In the genomic region with DNA sequence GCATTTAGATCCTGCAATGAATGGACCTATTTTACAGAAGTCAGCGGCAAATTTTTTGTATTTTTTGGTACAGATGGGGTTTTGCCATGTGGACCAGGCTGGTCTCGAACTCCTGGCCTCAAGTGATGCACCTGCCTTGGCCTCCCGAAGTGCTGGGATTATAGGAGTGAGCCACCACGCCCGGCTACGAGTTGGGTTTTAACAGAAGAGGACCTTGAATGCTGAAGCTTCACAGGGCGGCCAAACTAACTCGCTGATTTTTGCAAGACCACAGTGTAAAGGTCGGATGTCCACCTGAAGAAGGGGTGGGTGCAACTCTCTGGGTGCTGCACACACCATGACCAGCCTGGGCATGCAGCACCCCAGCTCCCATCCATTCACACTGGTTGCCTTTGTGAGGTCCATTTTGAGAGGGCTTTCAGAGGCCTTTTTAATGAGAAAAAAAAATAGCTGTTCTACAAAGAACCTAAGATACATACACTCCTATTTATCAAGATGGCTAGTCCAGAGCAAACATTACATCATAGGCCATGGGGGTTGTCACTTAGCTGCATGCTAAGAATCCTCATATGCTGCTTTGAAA, we compare ENCODE assay signal across 30 cellular contexts.
"Had no signal": no experiment of that assay in that cellular context is flagged by ENCODE, and none has a peak within 500 bp of the region (broad histone marks: within the 10 kb centered on the region; RNA-seq: fewer than 3 reads in every experiment).

No MANE protein-coding gene starts in this region.

- H3K27ac ChIP-seq: heart left ventricle, lower lobe of right lung, prostate gland, stomach, suprapubic skin, tibial artery, upper lobe of right lung, VCaP had no signal

- H3K27me3 ChIP-seq: heart left ventricle, stomach, suprapubic skin, tibial artery, upper lobe of right lung had no signal

- H3K4me3 ChIP-seq: heart left ventricle, lower lobe of right lung, mucosa of descending colon, prostate gland, smooth muscle cell, stomach, suprapubic skin, tibial artery, upper lobe of right lung had no signal

- H3K27ac Mint-ChIP-seq: activated CD4-positive, alpha-beta memory T cell treated with anti-CD3 and anti-CD28 coated beads for 36 hours; activated naive CD4-positive, alpha-beta T cell treated with anti-CD3 and anti-CD28 coated beads, Interleukin-2, amount 10 ng/mL, durations not matched to agents 7 days and 5 days; activated naive CD8-positive, alpha-beta T cell treated with anti-CD3 and anti-CD28 coated beads, Interleukin-2, amount 50 U/mL, for 24 hours; nephron; stimulated activated memory B cell treated with anti-CD40 and anti-IgM and Interleukin-4, amounts not matched to agents 10 μg/mL and 1 μg/mL and 100 μg/mL, for 72 hours; T-helper 1 cell treated with Interleukin-12 subunit alpha and Interleukin-12 subunit beta and Interleukin-4 antibody, amounts not matched to agents 30 μg/mL and 1 μg/mL, for 36 hours had no signal

- H3K4me1 ChIP-seq: heart left ventricle, lower lobe of right lung, prostate gland, stomach, suprapubic skin, tibial artery, upper lobe of right lung had no signal

- H3K27me3 Mint-ChIP-seq: activated CD4-positive, alpha-beta memory T cell treated with anti-CD3 and anti-CD28 coated beads for 36 hours; activated naive CD4-positive, alpha-beta T cell treated with anti-CD3 and anti-CD28 coated beads, Interleukin-2, amount 10 ng/mL, durations not matched to agents 7 days and 5 days; activated naive CD8-positive, alpha-beta T cell treated with anti-CD3 and anti-CD28 coated beads, Interleukin-2, amount 50 U/mL, for 24 hours; stimulated activated memory B cell treated with anti-CD40 and anti-IgM and Interleukin-4, amounts not matched to agents 10 μg/mL and 1 μg/mL and 100 μg/mL, for 72 hours had no signal

- H3K4me3 Mint-ChIP-seq: activated CD4-positive, alpha-beta memory T cell treated with anti-CD3 and anti-CD28 coated beads for 36 hours; activated naive CD4-positive, alpha-beta T cell treated with anti-CD3 and anti-CD28 coated beads, Interleukin-2, amount 10 ng/mL, durations not matched to agents 7 days and 5 days; activated naive CD8-positive, alpha-beta T cell treated with anti-CD3 and anti-CD28 coated beads, Interleukin-2, amount 50 U/mL, for 24 hours; nephron; stimulated activated memory B cell treated with anti-CD40 and anti-IgM and Interleukin-4, amounts not matched to agents 10 μg/mL and 1 μg/mL and 100 μg/mL, for 72 hours; T-helper 1 cell treated with Interleukin-12 subunit alpha and Interleukin-12 subunit beta and Interleukin-4 antibody, amounts not matched to agents 30 μg/mL and 1 μg/mL, for 36 hours had no signal

- H3K9me3 Mint-ChIP-seq: activated CD4-positive, alpha-beta memory T cell treated with anti-CD3 and anti-CD28 coated beads for 36 hours; activated naive CD4-positive, alpha-beta T cell treated with anti-CD3 and anti-CD28 coated beads, Interleukin-2, amount 10 ng/mL, durations not matched to agents 7 days and 5 days; activated naive CD8-positive, alpha-beta T cell treated with anti-CD3 and anti-CD28 coated beads, Interleukin-2, amount 50 U/mL, for 24 hours; nephron; stimulated activated memory B cell treated with anti-CD40 and anti-IgM and Interleukin-4, amounts not matched to agents 10 μg/mL and 1 μg/mL and 100 μg/mL, for 72 hours; T-helper 1 cell treated with Interleukin-12 subunit alpha and Interleukin-12 subunit beta and Interleukin-4 antibody, amounts not matched to agents 30 μg/mL and 1 μg/mL, for 36 hours had no signal

- DNase-seq: activated CD4-positive, alpha-beta memory T cell treated with anti-CD3 and anti-CD28 coated beads for 36 hours; activated CD4-positive, alpha-beta T cell treated with anti-CD3 and anti-CD28 coated beads for 48 hours; activated gamma-delta T cell; activated naive CD4-positive, alpha-beta T cell treated with anti-CD3 and anti-CD28 coated beads, Interleukin-2, amount 10 ng/mL, durations not matched to agents 7 days and 5 days; activated naive CD8-positive, alpha-beta T cell treated with anti-CD3 and anti-CD28 coated beads, Interleukin-2, amount 50 U/mL, for 24 hours; activated T-cell treated with anti-CD3 and anti-CD28 coated beads, Interleukin-2, amount 50 U/mL, for 48 hours; amygdala; caudate nucleus; foreskin fibroblast; heart left ventricle; lower lobe of right lung; mesenchymal stem cell; mucosa of descending colon; retina; stimulated activated CD4-positive, alpha-beta T cell treated with anti-CD3 and anti-CD28 coated beads, Interleukin-1b, Interleukin-23, amount 100 ng/mL, for 48 hours; stimulated activated CD4-positive, alpha-beta T cell treated with anti-CD3 and anti-CD28 coated beads, Interleukin-4, amount 100 ng/mL, for 4 hours; stimulated activated CD8-positive, alpha-beta memory T cell treated with anti-CD3 and anti-CD28 coated beads, Interleukin-4, amount 100 ng/mL, for 48 hours; stomach; T-helper 9 cell; tibial artery had no signal

- H3K4me1 Mint-ChIP-seq: activated naive CD4-positive, alpha-beta T cell treated with anti-CD3 and anti-CD28 coated beads, Interleukin-2, amount 10 ng/mL, durations not matched to agents 7 days and 5 days; activated naive CD8-positive, alpha-beta T cell treated with anti-CD3 and anti-CD28 coated beads, Interleukin-2, amount 50 U/mL, for 24 hours; nephron; stimulated activated memory B cell treated with anti-CD40 and anti-IgM and Interleukin-4, amounts not matched to agents 10 μg/mL and 1 μg/mL and 100 μg/mL, for 72 hours had no signal

- ATAC-seq: activated CD4-positive, CD25-positive, alpha-beta regulatory T cell treated with anti-CD3 and anti-CD28 coated beads, Interleukin-2, amount 50 U/mL, for 24 hours; activated naive CD8-positive, alpha-beta T cell treated with anti-CD3 and anti-CD28 coated beads, Interleukin-2, amount 50 U/mL, for 24 hours; esophagus mucosa; heart left ventricle; lower lobe of right lung; mucosa of descending colon; stimulated activated memory B cell treated with anti-CD40 and anti-IgM and Interleukin-4, amounts not matched to agents 10 μg/mL and 1 μg/mL and 100 μg/mL, for 72 hours; upper lobe of right lung had no signal

- H3K9me3 ChIP-seq: heart left ventricle, lower lobe of right lung, mucosa of descending colon, prostate gland, stomach, suprapubic skin, tibial artery, upper lobe of right lung had no signal
